ENCODE assay signal across 25 cellular contexts in genomic region chr9:131981116-131981847, GRCh38.
A peak's percentile ranks its signal among the peaks of the same experiment; 100 is the strongest.
DNase-seq lines count a peak whose midpoint lies in the region; ATAC-seq, FAIRE-seq and TF ChIP-seq lines count a peak whose summit lies in the region.
"Had no signal": no experiment of that assay in that cellular context is flagged by ENCODE, and none has a peak within 500 bp of the region (broad histone marks: within the 10 kb centered on the region; RNA-seq: fewer than 3 reads in every experiment).

No MANE protein-coding gene starts in this region.

- no peaks in the 10 kb centered on the region for H3F3A ChIP-seq in SK-N-SH (replicated peaks; ENCODE audit: insufficient read depth)

- H3K9me2 ChIP-seq in SK-N-SH = no peaks in the 10 kb centered on the region

- H3K9ac ChIP-seq in SK-N-SH (no peak overlapping the region), H1 (replicated peaks in 1 of 4; ENCODE audit: extremely low read depth in 1 of 4, low read depth in 3 of 4, low read length in 3 of 4) (no peak overlapping the region)

- DNase-seq in SK-N-SH (no peak), H1 (ENCODE audit: low read depth in 1 of 2, low spot score in 2 of 2) (no peak), right cardiac atrium (no peak), thoracic aorta (ENCODE audit: low spot score) (no peak), DMS153 treated with DMSO at 0.1 percent for 48 hours (lab: John Stamatoyannopoulos, UW; ENCODE audit: unreplicated experiment) (no peak), NCI-H2081 treated with DMSO at 0.1 percent for 48 hours (lab: John Stamatoyannopoulos, UW) (no peak), NCI-H1417 treated with DMSO at 0.1 percent for 48 hours (lab: John Stamatoyannopoulos, UW) (no peak)
- DNase-seq: activated CD8-positive, alpha-beta memory T cell treated with anti-CD3 and anti-CD28 coated beads, Interleukin-2, amount 50 U/mL, for 4 hours; activated naive CD8-positive, alpha-beta T cell treated with anti-CD3 and anti-CD28 coated beads, Interleukin-2, amount 10 ng/mL, durations not matched to agents 7 days and 5 days; body of pancreas; dorsolateral prefrontal cortex; EL; HCEC 1CT; Kasumi-1; NCI-H1092 treated with DMSO at 0.1 percent for 48 hours; NCI-H526 treated with DMSO at 0.1 percent for 48 hours; SIG-M5; spleen; stimulated activated CD4-positive, alpha-beta T cell treated with anti-CD3 and anti-CD28 coated beads, Interleukin-4, amount 100 ng/mL, for 24 hours; T-helper 1 cell had no signal

- H3K4ac ChIP-seq in H1 (replicated peaks; ENCODE audit: insufficient read length, low read depth, low read length) = no peak overlapping the region

- no peak for ATAC-seq in SK-N-SH treated with all-trans-retinoic acid at 6 μM for 48 hours
- ATAC-seq in right cardiac atrium = peak; percentile 37 to 65
- no peak for ATAC-seq in thoracic aorta (ENCODE audit: insufficient number of reproducible peaks, low FRiP score, low read depth)
- ATAC-seq: body of pancreas, left lobe of liver had no signal

- H3K23ac ChIP-seq in H1 (ENCODE audit: insufficient read length) = no peak overlapping the region

- H3K9me3 ChIP-seq in SK-N-SH (no peaks in the 10 kb centered on the region), H1 (ENCODE audit: insufficient read depth in 2 of 2, low read depth in 1 of 2, low read length in 1 of 2) (no peaks in the 10 kb centered on the region), right cardiac atrium (ENCODE audit: control insufficient read depth, low read length) (no peaks in the 10 kb centered on the region), thoracic aorta (no peaks in the 10 kb centered on the region)
- H3K9me3 ChIP-seq: body of pancreas, spleen had no signal

- no peak overlapping the region for H3K18ac ChIP-seq in H1 (ENCODE audit: extremely low read depth, low read length)

- no peak overlapping the region for H3K56ac ChIP-seq in H1 (replicated peaks; ENCODE audit: insufficient read length, low read depth, low read length)

- no peak overlapping the region for H2BK120ac ChIP-seq in H1 (replicated peaks; ENCODE audit: low read depth, low read length)

- H3K36me3 ChIP-seq in SK-N-SH (replicated peaks in 1 of 2; ENCODE audit: control insufficient read depth in 1 of 2, insufficient read depth in 2 of 2, low read length in 1 of 2) (peaks cover 0 to 8% of the 10 kb centered on the region in 2 experiments), H1 (ENCODE audit: control insufficient read depth in 2 of 4, insufficient read depth in 4 of 4, low read length in 3 of 4) (no peaks in the 10 kb centered on the region), thoracic aorta (no peaks in the 10 kb centered on the region)

- H3K27me3 ChIP-seq in SK-N-SH (ENCODE audit: insufficient read depth) (no peaks in the 10 kb centered on the region), H1 (replicated peaks in 1 of 4; ENCODE audit: control insufficient read depth in 3 of 4, extremely low read depth in 1 of 4, insufficient read depth in 3 of 4, low read length in 3 of 4) (no peaks in the 10 kb centered on the region), right cardiac atrium (ENCODE audit: control insufficient read depth, insufficient read depth) (no peaks in the 10 kb centered on the region), thoracic aorta (replicated peaks; ENCODE audit: insufficient read depth) (no peaks in the 10 kb centered on the region)
- H3K27me3 ChIP-seq: body of pancreas, dorsolateral prefrontal cortex, spleen had no signal

- 0 out of 2 replicates have a peak, but pooled peaks cover 5% of the 10 kb centered on the region for H4K20me1 ChIP-seq in SK-N-SH (ENCODE audit: insufficient read depth)
- peaks cover 2% of the 10 kb centered on the region in 2 experiments for H4K20me1 ChIP-seq in H1 (replicated peaks in 1 of 2; ENCODE audit: control insufficient read depth in 1 of 2, insufficient read depth in 2 of 2, low read length in 2 of 2)

- H3K79me2 ChIP-seq in SK-N-SH (ENCODE audit: insufficient read depth) (no peaks in the 10 kb centered on the region), H1 (ENCODE audit: control insufficient read depth in 1 of 2, insufficient read depth in 2 of 2, low read length in 2 of 2) (no peaks in the 10 kb centered on the region)

- TF ChIP-seq CTCF in SK-N-SH (IDR thresholded peaks at IDR 0.05) (no peak), H1 (IDR thresholded peaks at IDR 0.05; ENCODE audit: control extremely low read depth in 1 of 3, insufficient read depth in 1 of 3, low read depth in 1 of 3, low read length in 3 of 3) (peak in 2 of 3 experiments; percentile 9 to 30; a peak in 2 of 4 replicates), thoracic aorta (IDR thresholded peaks at IDR 0.05) (no peak)

- no peak overlapping the region for H3K14ac ChIP-seq in H1 (ENCODE audit: insufficient read length)

- no peaks in the 10 kb centered on the region; the same call in 1 of the 2 replicates for H3K79me1 ChIP-seq in H1 (ENCODE audit: low read depth, low read length)

- TF ChIP-seq RAD21 in SK-N-SH (IDR thresholded peaks at IDR 0.05; ENCODE audit: low read length) (no peak), H1 (IDR thresholded peaks at IDR 0.05 in 1 of 2, conservative IDR thresholded peaks at IDR 0.05 in 1 of 2; ENCODE audit: low read depth in 2 of 2, low read length in 2 of 2) (peak; percentile 34 to 53)

- H2BK12ac ChIP-seq in H1 (ENCODE audit: low read depth, low read length) = no peak overlapping the region

- H3K4me1 ChIP-seq in SK-N-SH (ENCODE audit: control insufficient read depth in 1 of 2, insufficient read depth in 2 of 2, low read depth in 1 of 2, low read length in 1 of 2) (peaks cover 0 to 24% of the 10 kb centered on the region in 2 experiments; a peak in 2 of 4 replicates), H1 (replicated peaks in 1 of 4; ENCODE audit: control insufficient read depth in 3 of 4, insufficient read depth in 4 of 4, low read length in 3 of 4) (no peaks in the 10 kb centered on the region), right cardiac atrium (ENCODE audit: control insufficient read depth, insufficient read depth, low read length) (peaks cover 6% of the 10 kb centered on the region), thoracic aorta (ENCODE audit: control insufficient read depth in 1 of 2, low read depth in 2 of 2) (peaks cover 4 to 18% of the 10 kb centered on the region in 2 donors)

- CTCF ChIA-PET in SK-N-SH (lab: Yijun Ruan, JAX) = interaction anchor here (0.6 to 2.1 kb wide), 13 partner anchors 8 to 580 kb away, joined by 3 to 9 read pairs (median 3); no protein-coding TSS in a partner anchor
- CTCF ChIA-PET in H1 (lab: Charles Lee; ENCODE audit: partially characterized antibody) = interaction anchor here (0.7 to 1.9 kb wide), 6 partner anchors 13 to 222 kb away, joined by 3 to 4 read pairs (median 3); no protein-coding TSS in a partner anchor

- H3K4me3 ChIP-seq in SK-N-SH (ENCODE audit: low read depth in 2 of 2, low read length in 1 of 2) (no peak overlapping the region), H1 (ENCODE audit: extremely low read depth in 1 of 4, insufficient read depth in 2 of 4, low read depth in 3 of 4, low read length in 4 of 4) (no peak overlapping the region), right cardiac atrium (ENCODE audit: low read length) (no peak overlapping the region), thoracic aorta (peak overlapping the region; percentile 30)
- H3K4me3 ChIP-seq: body of pancreas, spleen had no signal

- TF ChIP-seq EP300 in SK-N-SH (IDR thresholded peaks at IDR 0.05; ENCODE audit: borderline replicate concordance in 1 of 2, low read depth in 1 of 2, low read length in 1 of 2) = no peak
- TF ChIP-seq EP300 in H1 (IDR thresholded peaks at IDR 0.05; ENCODE audit: borderline replicate concordance in 1 of 2, low read depth in 2 of 2, low read length in 2 of 2) = no peak

- H2AK5ac ChIP-seq in H1 (ENCODE audit: low read depth, low read length) = no peak overlapping the region

- no peak overlapping the region for H2BK5ac ChIP-seq in H1 (ENCODE audit: low read depth, low read length)

- no peaks in the 10 kb centered on the region for H3K23me2 ChIP-seq in H1 (ENCODE audit: low read depth, low read length)

- H4K91ac ChIP-seq in H1 (replicated peaks; ENCODE audit: insufficient read length, low read length) = no peak overlapping the region

- 0 out of 2 replicates have a peak overlapping the region, but pooled peaks have one; percentile 11 for H4K8ac ChIP-seq in H1 (ENCODE audit: extremely low read depth, insufficient read depth, low read length)

- 96% methylated on average over 11 of the region's 11 CpGs for WGBS in SK-N-SH (ENCODE audit: low lambda C conversion rate)
- WGBS in H1 (ENCODE audit: extremely low coverage in 1 of 2, insufficient coverage in 1 of 2, insufficient read length in 1 of 2, insufficient replicate concordance in 2 of 2, low coverage in 1 of 2, low lambda C conversion rate in 2 of 2, missing lambda C conversion rate in 1 of 2), 2 experiments = 83% methylated on average over 11 of the region's 11 CpGs; no CpG with 5 or more reads in 1 of the 2 experiments
- WGBS in right cardiac atrium = 53% methylated on average over 11 of the region's 11 CpGs

- no peak for TF ChIP-seq POLR2A in H1 (IDR thresholded peaks at IDR 0.05; ENCODE audit: control extremely low read depth in 1 of 2, low read depth in 2 of 2, low read length in 2 of 2)

- H4K5ac ChIP-seq in H1 (ENCODE audit: insufficient read length, low read depth, low read length) = no peak overlapping the region

- FAIRE-seq in H1 (lab: Jason Lieb, UNC) = no peak

- intact Hi-C loops in right cardiac atrium (cut with DNase I) = no loop called here

- H3K4me2 ChIP-seq in SK-N-SH (no peak overlapping the region), H1 (ENCODE audit: insufficient read depth in 1 of 2, low read depth in 2 of 2, low read length in 2 of 2) (no peak overlapping the region)

- H2BK20ac ChIP-seq in H1 (ENCODE audit: low read length) = no peak overlapping the region

- H2AFZ ChIP-seq in SK-N-SH (ENCODE audit: low read depth) = no peak overlapping the region
- H2AFZ ChIP-seq in H1 (ENCODE audit: low read length) = no peak overlapping the region

- H3K27ac ChIP-seq in SK-N-SH (ENCODE audit: low read depth in 2 of 2, low read length in 1 of 2) (peak overlapping the region in 1 of 2 experiments; percentile 50; a peak in 1 of 4 replicates), H1 (ENCODE audit: low read depth, low read length) (no peak overlapping the region), right cardiac atrium (ENCODE audit: low read length) (no peak overlapping the region), thoracic aorta (no peak overlapping the region)
- H3K27ac ChIP-seq: body of pancreas, C4-2B, epithelial cell of prostate, spleen, VCaP had no signal

- no peak overlapping the region for H2BK15ac ChIP-seq in H1 (ENCODE audit: low read length)

- POLR2A ChIA-PET in SK-N-SH (lab: Yijun Ruan, JAX) (no interaction called here), H1 (lab: Charles Lee; ENCODE audit: partially characterized antibody) (no interaction called here)

TF ChIP-seq in SK-N-SH, 30 proteins besides CTCF, POLR2A, EP300 and RAD21 (continues in another document):
- no peak for TF ChIP-seq CHD2 (IDR thresholded peaks at IDR 0.05; ENCODE audit: low read length, partially characterized antibody)

TF ChIP-seq in SK-N-SH treated with all-trans-retinoic acid at 6 μM for 48 hours, 23 proteins besides CTCF, POLR2A, EP300 and RAD21 (continues in another document):
- TF ChIP-seq TCF4 (CRISPR knock-in tag; IDR thresholded peaks at IDR 0.05; ENCODE audit: borderline replicate concordance) (no peak), ESRRG (CRISPR knock-in tag; IDR thresholded peaks at IDR 0.05) (no peak)

TF ChIP-seq in H1, 55 proteins besides CTCF, POLR2A, EP300 and RAD21 (continues in another document):
- TF ChIP-seq KDM4A (IDR thresholded peaks at IDR 0.05; ENCODE audit: low read depth, low read length, severe bottlenecking) (no peak), CHD1 (IDR thresholded peaks at IDR 0.05; ENCODE audit: low read depth, low read length) (no peak)

Comparison
In these comparisons a context has a peak if more than half of its experiments do, and no peak if none do; other contexts are left out.
1. CTCF ChIP-seq: peak in H1 (2 of 3); none in SK-N-SH (single experiment) and thoracic aorta (single experiment).
2. ATAC-seq: peak in right cardiac atrium (2 of 2); none in SK-N-SH treated with all-trans-retinoic acid at 6 μM for 48 hours (single experiment) and thoracic aorta (single experiment).
3. Of the 17 proteins assayed by ChIP-seq in both H1 and SK-N-SH: peak only in H1: CTCF and RAD21; only in SK-N-SH: none; in both: none; in neither: 15.